In the genomic region with DNA sequence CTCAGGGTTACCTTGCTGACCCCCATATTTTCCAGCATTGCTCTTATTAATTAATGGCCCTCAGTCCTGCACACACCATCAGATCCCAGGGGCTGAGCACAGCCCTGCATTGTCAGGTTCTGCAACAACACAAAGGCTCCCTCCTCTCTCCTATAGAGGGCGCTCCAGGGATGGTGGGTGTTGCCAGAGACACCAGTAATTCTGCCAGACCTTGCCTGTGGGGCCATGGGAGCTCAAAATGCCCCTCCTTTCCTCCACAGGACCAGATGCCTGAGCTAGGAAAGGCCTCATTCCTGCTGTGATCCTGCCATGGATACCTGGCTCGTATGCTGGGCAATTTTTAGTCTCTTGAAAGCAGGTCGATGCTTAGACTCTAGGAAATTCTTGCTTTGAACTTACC, we compare ENCODE assay signal across 11 cellular contexts. TPM values are rescaled to one million over a fixed set of nuclear protein-coding genes. Genes with fewer than 3 reads are reported as not detected.
DNase-seq lines count a peak whose midpoint lies in the region; ATAC-seq and TF ChIP-seq lines count a peak whose summit lies in the region.
"Had no signal": no experiment of that assay in that cellular context is flagged by ENCODE, and none has a peak within 500 bp of the region (broad histone marks: within the 10 kb centered on the region; RNA-seq: fewer than 3 reads in every experiment).

No MANE protein-coding gene starts in this region.

- no peaks in the 10 kb centered on the region for H3K4me1 ChIP-seq in cardiac muscle cell (ENCODE audit: low read depth)
- no peaks in the 10 kb centered on the region for H3K4me1 ChIP-seq in left ventricle myocardium inferior
- no peaks in the 10 kb centered on the region for H3K4me1 ChIP-seq in effector memory CD4-positive, alpha-beta T cell (ENCODE audit: control insufficient read depth, insufficient read depth, low read length, poor library complexity, severe bottlenecking)
- H3K4me1 ChIP-seq in thymus (ENCODE audit: control insufficient read depth, insufficient read depth, low read length): peaks cover 28% of the 10 kb centered on the region
- peaks cover 0 to 5% of the 10 kb centered on the region in 2 donors for H3K4me1 ChIP-seq in left lung

- peak; percentile 5 for TF ChIP-seq CTCF in cardiac muscle cell (IDR thresholded peaks at IDR 0.05; ENCODE audit: low read depth, low read length)
- no peak for TF ChIP-seq CTCF in left ventricle myocardium inferior (IDR thresholded peaks at IDR 0.05; ENCODE audit: borderline replicate concordance)
- TF ChIP-seq CTCF in left lung (IDR thresholded peaks at IDR 0.05): no peak

- intact Hi-C loops in left ventricle myocardium inferior (cut with micrococcal nuclease) (no loop called here), left lung (cut with DNase I) (no loop called here)

- in situ Hi-C loops in SK-MEL-5 (cut with HindIII; ENCODE audit: low pct_unique_long_range_greater_than_20kb, low sequenced_read_pairs): no loop called here

- no peak overlapping the region for H3K27ac ChIP-seq in cardiac muscle cell
- no peak overlapping the region for H3K27ac ChIP-seq in left ventricle myocardium inferior (replicated peaks)
- peak overlapping the region; percentile 38 for H3K27ac ChIP-seq in effector memory CD4-positive, alpha-beta T cell (ENCODE audit: insufficient read depth, low read length, poor library complexity, severe bottlenecking)
- H3K27ac ChIP-seq in thymus (ENCODE audit: low read depth): no peak overlapping the region
- H3K27ac ChIP-seq in left lung: no peak overlapping the region

- H3K36me3 ChIP-seq in cardiac muscle cell: no peaks in the 10 kb centered on the region
- no peaks in the 10 kb centered on the region for H3K36me3 ChIP-seq in left ventricle myocardium inferior
- no peaks in the 10 kb centered on the region for H3K36me3 ChIP-seq in effector memory CD4-positive, alpha-beta T cell (ENCODE audit: control insufficient read depth, insufficient read depth, low read length)
- H3K36me3 ChIP-seq in thymus (ENCODE audit: control insufficient read depth, insufficient read depth): no peaks in the 10 kb centered on the region
- no peaks in the 10 kb centered on the region for H3K36me3 ChIP-seq in left lung

- DNase-seq in cardiac muscle cell (ENCODE audit: low read depth in 1 of 2, low spot score in 1 of 2): no peak
- DNase-seq in left ventricle myocardium inferior: no peak
- peak; percentile 88 for DNase-seq in SK-MEL-5 (ENCODE audit: low read depth, low spot score)
- peak in 1 of 3 donors; percentile 27 for DNase-seq in effector memory CD4-positive, alpha-beta T cell
- DNase-seq in left lung: no peak
- no peak for DNase-seq in NCI-H1105 (lab: John Stamatoyannopoulos, UW)
- DNase-seq: amygdala had no signal

- WGBS in thymus: 39% methylated on average over 3 of the region's 3 CpGs

- no peak overlapping the region for H3K4me3 ChIP-seq in cardiac muscle cell
- no peak overlapping the region for H3K4me3 ChIP-seq in left ventricle myocardium inferior
- no peak overlapping the region for H3K4me3 ChIP-seq in effector memory CD4-positive, alpha-beta T cell (ENCODE audit: insufficient read depth, low read depth, low read length, poor library complexity, severe bottlenecking)
- peak overlapping the region; percentile 3 for H3K4me3 ChIP-seq in thymus (ENCODE audit: low read length)
- no peak overlapping the region for H3K4me3 ChIP-seq in left lung

- H3K27me3 ChIP-seq in cardiac muscle cell (no peaks in the 10 kb centered on the region), left ventricle myocardium inferior (ENCODE audit: low read depth) (peaks cover 32% of the 10 kb centered on the region), thymus (ENCODE audit: control insufficient read depth, insufficient read depth) (no peaks in the 10 kb centered on the region), left lung (peaks cover 0 to 9% of the 10 kb centered on the region in 2 donors)
- peaks cover 4% of the 10 kb centered on the region for H3K27me3 ChIP-seq in effector memory CD4-positive, alpha-beta T cell (replicated peaks; ENCODE audit: control insufficient read depth, insufficient read depth, low read length, poor library complexity, severe bottlenecking)

- H3K9me3 ChIP-seq in cardiac muscle cell (ENCODE audit: low read depth): no peaks in the 10 kb centered on the region
- no peaks in the 10 kb centered on the region for H3K9me3 ChIP-seq in left ventricle myocardium inferior (replicated peaks)
- H3K9me3 ChIP-seq in effector memory CD4-positive, alpha-beta T cell (ENCODE audit: control insufficient read depth, low read length): no peaks in the 10 kb centered on the region
- no peaks in the 10 kb centered on the region for H3K9me3 ChIP-seq in thymus (ENCODE audit: control insufficient read depth)
- no peaks in the 10 kb centered on the region for H3K9me3 ChIP-seq in left lung

- ATAC-seq in left lung (no peak), GM21423 (IDR thresholded peaks at IDR 0.05; ENCODE audit: unreplicated experiment) (no peak)

RNA-seq across cellular contexts. Expression of a gene that starts 42.8 kb away (rescaled TPM):
- not detected in 2 replicates for total RNA-seq in cardiac muscle cell
- not detected in 2 replicates for polyA plus RNA-seq in cardiac muscle cell
- not detected for total RNA-seq in left ventricle myocardium inferior
- not detected in 2 replicates for total RNA-seq in SK-MEL-5 (2014; rRNA removed; shearing (Covaris generic))
- polyA plus RNA-seq in SK-MEL-5 (2015; cell fraction: cytosol; rRNA removed): not detected in 2 replicates
- polyA plus RNA-seq in SK-MEL-5 (2015; cell fraction: nucleus; rRNA removed): not detected in 2 replicates
- polyA plus RNA-seq in thymus: 0.98 TPM
- total RNA-seq in left lung: not detected
- total RNA-seq: liver, NCI-H460 had no signal
- polyA plus RNA-seq: liver had no signal
